Comparison of ENCODE assay signal across 1 cellular context in the genomic region with DNA sequence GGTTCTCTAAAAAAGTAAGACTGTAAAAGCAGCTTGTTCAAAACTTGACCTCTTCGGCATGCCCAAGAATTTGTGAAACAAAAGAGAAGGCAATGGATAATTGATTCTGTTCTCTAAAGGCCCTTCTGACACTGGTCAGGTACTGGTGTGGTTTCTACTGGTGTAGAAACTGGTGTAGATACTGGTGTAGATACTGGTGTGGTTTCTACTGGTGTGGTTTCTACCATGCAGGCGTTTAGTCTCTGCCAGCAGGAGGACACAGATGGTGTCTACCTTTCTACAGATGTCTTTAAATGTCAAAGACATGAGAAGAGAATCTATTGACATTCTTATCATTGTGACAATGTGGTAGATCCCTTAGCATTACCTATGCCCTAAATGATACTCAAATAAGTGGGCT.
TF ChIP-seq lines count a peak whose summit lies in the region.

No MANE protein-coding gene starts in this region.

TF ChIP-seq in GM23338, 12 proteins besides CTCF, POLR2A, EP300 and RAD21 (continued from another document):
- TF ChIP-seq, protein P1, sequence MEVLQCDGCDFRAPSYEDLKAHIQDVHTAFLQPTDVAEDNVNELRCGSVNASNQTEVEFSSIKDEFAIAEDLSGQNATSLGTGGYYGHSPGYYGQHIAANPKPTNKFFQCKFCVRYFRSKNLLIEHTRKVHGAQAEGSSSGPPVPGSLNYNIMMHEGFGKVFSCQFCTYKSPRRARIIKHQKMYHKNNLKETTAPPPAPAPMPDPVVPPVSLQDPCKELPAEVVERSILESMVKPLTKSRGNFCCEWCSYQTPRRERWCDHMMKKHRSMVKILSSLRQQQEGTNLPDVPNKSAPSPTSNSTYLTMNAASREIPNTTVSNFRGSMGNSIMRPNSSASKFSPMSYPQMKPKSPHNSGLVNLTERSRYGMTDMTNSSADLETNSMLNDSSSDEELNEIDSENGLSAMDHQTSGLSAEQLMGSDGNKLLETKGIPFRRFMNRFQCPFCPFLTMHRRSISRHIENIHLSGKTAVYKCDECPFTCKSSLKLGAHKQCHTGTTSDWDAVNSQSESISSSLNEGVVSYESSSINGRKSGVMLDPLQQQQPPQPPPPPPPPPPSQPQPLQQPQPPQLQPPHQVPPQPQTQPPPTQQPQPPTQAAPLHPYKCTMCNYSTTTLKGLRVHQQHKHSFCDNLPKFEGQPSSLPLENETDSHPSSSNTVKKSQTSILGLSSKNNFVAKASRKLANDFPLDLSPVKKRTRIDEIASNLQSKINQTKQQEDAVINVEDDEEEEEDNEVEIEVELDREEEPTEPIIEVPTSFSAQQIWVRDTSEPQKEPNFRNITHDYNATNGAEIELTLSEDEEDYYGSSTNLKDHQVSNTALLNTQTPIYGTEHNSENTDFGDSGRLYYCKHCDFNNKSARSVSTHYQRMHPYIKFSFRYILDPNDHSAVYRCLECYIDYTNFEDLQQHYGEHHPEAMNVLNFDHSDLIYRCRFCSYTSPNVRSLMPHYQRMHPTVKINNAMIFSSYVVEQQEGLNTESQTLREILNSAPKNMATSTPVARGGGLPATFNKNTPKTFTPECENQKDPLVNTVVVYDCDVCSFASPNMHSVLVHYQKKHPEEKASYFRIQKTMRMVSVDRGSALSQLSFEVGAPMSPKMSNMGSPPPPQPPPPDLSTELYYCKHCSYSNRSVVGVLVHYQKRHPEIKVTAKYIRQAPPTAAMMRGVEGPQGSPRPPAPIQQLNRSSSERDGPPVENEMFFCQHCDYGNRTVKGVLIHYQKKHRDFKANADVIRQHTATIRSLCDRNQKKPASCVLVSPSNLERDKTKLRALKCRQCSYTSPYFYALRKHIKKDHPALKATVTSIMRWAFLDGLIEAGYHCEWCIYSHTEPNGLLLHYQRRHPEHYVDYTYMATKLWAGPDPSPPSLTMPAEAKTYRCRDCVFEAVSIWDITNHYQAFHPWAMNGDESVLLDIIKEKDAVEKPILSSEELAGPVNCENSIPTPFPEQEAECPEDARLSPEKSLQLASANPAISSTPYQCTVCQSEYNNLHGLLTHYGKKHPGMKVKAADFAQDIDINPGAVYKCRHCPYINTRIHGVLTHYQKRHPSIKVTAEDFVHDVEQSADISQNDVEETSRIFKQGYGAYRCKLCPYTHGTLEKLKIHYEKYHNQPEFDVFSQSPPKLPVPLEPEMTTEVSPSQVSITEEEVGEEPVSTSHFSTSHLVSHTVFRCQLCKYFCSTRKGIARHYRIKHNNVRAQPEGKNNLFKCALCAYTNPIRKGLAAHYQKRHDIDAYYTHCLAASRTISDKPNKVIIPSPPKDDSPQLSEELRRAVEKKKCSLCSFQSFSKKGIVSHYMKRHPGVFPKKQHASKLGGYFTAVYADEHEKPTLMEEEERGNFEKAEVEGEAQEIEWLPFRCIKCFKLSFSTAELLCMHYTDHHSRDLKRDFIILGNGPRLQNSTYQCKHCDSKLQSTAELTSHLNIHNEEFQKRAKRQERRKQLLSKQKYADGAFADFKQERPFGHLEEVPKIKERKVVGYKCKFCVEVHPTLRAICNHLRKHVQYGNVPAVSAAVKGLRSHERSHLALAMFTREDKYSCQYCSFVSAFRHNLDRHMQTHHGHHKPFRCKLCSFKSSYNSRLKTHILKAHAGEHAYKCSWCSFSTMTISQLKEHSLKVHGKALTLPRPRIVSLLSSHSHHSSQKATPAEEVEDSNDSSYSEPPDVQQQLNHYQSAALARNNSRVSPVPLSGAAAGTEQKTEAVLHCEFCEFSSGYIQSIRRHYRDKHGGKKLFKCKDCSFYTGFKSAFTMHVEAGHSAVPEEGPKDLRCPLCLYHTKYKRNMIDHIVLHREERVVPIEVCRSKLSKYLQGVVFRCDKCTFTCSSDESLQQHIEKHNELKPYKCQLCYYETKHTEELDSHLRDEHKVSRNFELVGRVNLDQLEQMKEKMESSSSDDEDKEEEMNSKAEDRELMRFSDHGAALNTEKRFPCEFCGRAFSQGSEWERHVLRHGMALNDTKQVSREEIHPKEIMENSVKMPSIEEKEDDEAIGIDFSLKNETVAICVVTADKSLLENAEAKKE (CRISPR knock-in tag; IDR thresholded peaks at IDR 0.05), result peak; percentile 74
- TF ChIP-seq NANOG (IDR thresholded peaks at IDR 0.05; ENCODE audit: borderline replicate concordance) (no peak), CREB1 (CRISPR knock-in tag; IDR thresholded peaks at IDR 0.05; ENCODE audit: low read depth) (no peak), STAT1 (IDR thresholded peaks at IDR 0.05; ENCODE audit: unreplicated experiment) (no peak), JUNB (IDR thresholded peaks at IDR 0.05; ENCODE audit: unreplicated experiment) (no peak), REST (IDR thresholded peaks at IDR 0.05; ENCODE audit: unreplicated experiment) (no peak)
